ENCODE assay signal across 17 cellular contexts in the genomic region with DNA sequence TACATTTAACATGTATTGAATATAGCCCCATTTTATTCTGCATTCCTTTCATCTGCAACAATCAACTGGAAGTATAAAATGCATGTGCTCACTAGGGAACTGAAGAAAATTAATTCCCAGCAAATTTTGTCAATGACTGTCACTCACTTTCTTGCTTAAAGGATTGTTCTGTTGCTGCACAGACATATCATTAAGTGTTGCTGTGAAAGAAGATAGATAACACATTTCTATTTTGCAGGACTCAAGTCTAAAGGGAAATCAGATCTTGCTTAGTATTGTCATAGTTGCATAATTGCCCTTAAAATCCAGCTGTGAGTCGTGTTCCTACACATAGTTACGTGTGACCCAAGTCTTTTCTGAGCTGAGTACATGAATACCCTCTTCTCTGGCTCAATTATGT.
DNase-seq lines count a peak whose midpoint lies in the region; ATAC-seq, FAIRE-seq and TF ChIP-seq lines count a peak whose summit lies in the region.
"Had no signal": no experiment of that assay in that cellular context is flagged by ENCODE, and none has a peak within 500 bp of the region (broad histone marks: within the 10 kb centered on the region; RNA-seq: fewer than 3 reads in every experiment).

No MANE protein-coding gene starts in this region.

- FAIRE-seq in bronchial epithelial cell (lab: Jason Lieb, UNC): peak; percentile 18
- FAIRE-seq: A204.1, HTR-8/SVneo had no signal

- 8 to 35% methylated on average over 2 of the region's 2 CpGs for WGBS in GM23248 (ENCODE audit: low coverage in 1 of 2, low lambda C conversion rate in 2 of 2, missing lambda C conversion rate in 2 of 2), 2 experiments

- H4K20me1 ChIP-seq in GM23248 (ENCODE audit: insufficient read depth): no peaks in the 10 kb centered on the region

- no peak overlapping the region for H2AFZ ChIP-seq in GM23248

- no peak overlapping the region for H3K4me2 ChIP-seq in GM23248 (ENCODE audit: unreplicated experiment)

- no peak overlapping the region for H3K27ac ChIP-seq in GM23248
- H3K27ac ChIP-seq: HL-60 had no signal

- no peaks in the 10 kb centered on the region for H3K9me2 ChIP-seq in GM23248 (ENCODE audit: insufficient read depth)

- H3K4me1 ChIP-seq in GM23248 (ENCODE audit: insufficient read depth): no peaks in the 10 kb centered on the region
- H3K4me1 ChIP-seq: HAP-1 had no signal

- no peak overlapping the region for H3K9ac ChIP-seq in GM23248

- H3F3A ChIP-seq in GM23248 (ENCODE audit: insufficient read depth): no peaks in the 10 kb centered on the region

- H3K79me2 ChIP-seq in GM23248 (ENCODE audit: insufficient read depth): no peaks in the 10 kb centered on the region

- ATAC-seq in HG03025 (IDR thresholded peaks at IDR 0.05; ENCODE audit: low FRiP score, unreplicated experiment): no peak
- ATAC-seq: SK-N-SH treated with all-trans-retinoic acid at 6 μM for 48 hours had no signal

- peak in 2 of 3 experiments; percentile 8 to 71 for DNase-seq in NCI-H1417 (lab: John Stamatoyannopoulos, UW)
- DNase-seq in NCI-H1417 treated with DMSO at 0.1 percent for 48 hours (lab: John Stamatoyannopoulos, UW): no peak
- DNase-seq in GM23248: peak; percentile 6
- no peak for DNase-seq in bronchial epithelial cell (ENCODE audit: low read depth)
- DNase-seq in renal cortical epithelial cell (ENCODE audit: low read depth): peak; percentile 9
- no peak for DNase-seq in GM10266 (ENCODE audit: extremely low spot score)
- no peak for DNase-seq in SW480 (ENCODE audit: low spot score)
- DNase-seq: C1 segment of cervical spinal cord, NCI-H1436 treated with DMSO at 0.1 percent for 48 hours, NCI-H510A treated with DMSO at 0.1 percent for 48 hours, SHP77 had no signal

- no peaks in the 10 kb centered on the region for H3K9me3 ChIP-seq in GM23248 (ENCODE audit: low read depth)
- H3K9me3 ChIP-seq: HAP-1 had no signal

- H3K4me3 ChIP-seq in GM23248 (no peak overlapping the region), bronchial epithelial cell (ENCODE audit: low read depth, low read length) (no peak overlapping the region)
- H3K4me3 ChIP-seq: HAP-1 had no signal

- in situ Hi-C loops in GM23248 (cut with MboI): no loop called here

- H3K27me3 ChIP-seq in GM23248 (replicated peaks; ENCODE audit: insufficient read depth) (no peaks in the 10 kb centered on the region), bronchial epithelial cell (ENCODE audit: control insufficient read depth, insufficient read depth, low read length) (no peaks in the 10 kb centered on the region)

- H3K36me3 ChIP-seq in GM23248 (ENCODE audit: low read depth) (no peaks in the 10 kb centered on the region), bronchial epithelial cell (ENCODE audit: control insufficient read depth, insufficient read depth, low read length) (no peaks in the 10 kb centered on the region)
- H3K36me3 ChIP-seq: HAP-1 had no signal

- TF ChIP-seq CTCF in bronchial epithelial cell (IDR thresholded peaks at IDR 0.05; ENCODE audit: insufficient read depth, low read length, severe bottlenecking) (no peak), GM10266 (IDR thresholded peaks at IDR 0.05; ENCODE audit: control insufficient read depth, insufficient read depth, low read depth, missing control alignments) (no peak)

Comparison
In these comparisons a context has a peak if more than half of its experiments do, and no peak if none do; other contexts are left out.
1. DNase-seq: peak in NCI-H1417 (2 of 3), GM23248 (single experiment) and renal cortical epithelial cell (single experiment); none in NCI-H1417 treated with DMSO at 0.1 percent for 48 hours (single experiment), bronchial epithelial cell (single experiment), GM10266 (single experiment) and SW480 (single experiment).